In genomic region chr3:4119119-4119518, GRCh38 we compare ENCODE assay signal across 5 cellular contexts.
"Had no signal": no experiment of that assay in that cellular context is flagged by ENCODE, and none has a peak within 500 bp of the region (broad histone marks: within the 10 kb centered on the region; RNA-seq: fewer than 3 reads in every experiment).

No MANE protein-coding gene starts in this region.

- H3K4me3 ChIP-seq: GM23338, K562 had no signal

- H2AFZ ChIP-seq: GM23338 had no signal

- ATAC-seq: GM23338, K562 had no signal

- DNase-seq: H9, HCEC 1CT, IMR-90 had no signal

- H3K4me2 ChIP-seq: GM23338 had no signal
